Comparison of ENCODE assay signal across 15 cellular contexts in genomic region chr11:96203567-96204365, GRCh38.
DNase-seq lines count a peak whose midpoint lies in the region; TF ChIP-seq lines count a peak whose summit lies in the region.
"Had no signal": no experiment of that assay in that cellular context is flagged by ENCODE, and none has a peak within 500 bp of the region (broad histone marks: within the 10 kb centered on the region; RNA-seq: fewer than 3 reads in every experiment).

No MANE protein-coding gene starts in this region.

- H3K9me3 Mint-ChIP-seq in activated naive CD4-positive, alpha-beta T cell treated with anti-CD3 and anti-CD28 coated beads, Interleukin-2, amount 50 U/mL, for 24 hours = peaks cover 10% of the 10 kb centered on the region
- peaks cover 3% of the 10 kb centered on the region for H3K9me3 Mint-ChIP-seq in activated T-helper 1 cell treated with anti-CD3 and anti-CD28 coated beads, Interleukin-12 subunit alpha, Interleukin-12 subunit beta, Interleukin-2, Interleukin-4 antibody, amounts not matched to agents 30 ng/mL and 10 ng/mL and 1 ng/mL, durations not matched to agents 14 hours and 24 hours and 36 hours
- H3K9me3 Mint-ChIP-seq: IgD-negative memory B cell had no signal

- peaks cover 58% of the 10 kb centered on the region for H3K4me1 ChIP-seq in suprapubic skin
- no peaks in the 10 kb centered on the region for H3K4me1 ChIP-seq in prostate gland (replicated peaks)
- H3K4me1 ChIP-seq: psoas muscle, uterus had no signal

- no peak for DNase-seq in activated naive CD4-positive, alpha-beta T cell treated with Interleukin-2 at 50 U/mL for 16 hours
- DNase-seq in activated T-helper 1 cell treated with anti-CD3 and anti-CD28 coated beads, Interleukin-12 subunit alpha, Interleukin-12 subunit beta, Interleukin-2, Interleukin-4 antibody, amounts not matched to agents 30 ng/mL and 10 ng/mL and 1 ng/mL, durations not matched to agents 14 hours and 24 hours and 36 hours (ENCODE audit: low spot score) = no peak
- DNase-seq in kidney glomerular epithelial cell (lab: John Stamatoyannopoulos, UW) = peak; percentile 32
- no peak for DNase-seq in suprapubic skin (ENCODE audit: low spot score in 2 of 2)
- no peak for DNase-seq in prostate gland (ENCODE audit: low spot score)
- DNase-seq in NCI-H1930 (lab: John Stamatoyannopoulos, UW) = no peak
- DNase-seq in NK-92 treated with Interleukin-12 subunit alpha and Interleukin-12 subunit beta, amount 100 ng/mL, for 24 hours (lab: John Stamatoyannopoulos, UW) = no peak
- DNase-seq: AML-193, brain microvascular endothelial cell, foreskin melanocyte, GM23248, psoas muscle, uterus had no signal

- H3K9me3 ChIP-seq in suprapubic skin (no peaks in the 10 kb centered on the region), prostate gland (no peaks in the 10 kb centered on the region)
- H3K9me3 ChIP-seq: psoas muscle, uterus had no signal

- H3K36me3 ChIP-seq in suprapubic skin = no peaks in the 10 kb centered on the region
- no peaks in the 10 kb centered on the region for H3K36me3 ChIP-seq in prostate gland
- H3K36me3 ChIP-seq: brain microvascular endothelial cell, uterus had no signal

- peak overlapping the region; percentile 69 for H3K4me3 Mint-ChIP-seq in activated naive CD4-positive, alpha-beta T cell treated with anti-CD3 and anti-CD28 coated beads, Interleukin-2, amount 50 U/mL, for 24 hours
- H3K4me3 Mint-ChIP-seq in activated T-helper 1 cell treated with anti-CD3 and anti-CD28 coated beads, Interleukin-12 subunit alpha, Interleukin-12 subunit beta, Interleukin-2, Interleukin-4 antibody, amounts not matched to agents 30 ng/mL and 10 ng/mL and 1 ng/mL, durations not matched to agents 14 hours and 24 hours and 36 hours = no peak overlapping the region

- peaks cover 93% of the 10 kb centered on the region for H3K4me1 Mint-ChIP-seq in activated naive CD4-positive, alpha-beta T cell treated with anti-CD3 and anti-CD28 coated beads, Interleukin-2, amount 50 U/mL, for 24 hours
- H3K4me1 Mint-ChIP-seq in activated T-helper 1 cell treated with anti-CD3 and anti-CD28 coated beads, Interleukin-12 subunit alpha, Interleukin-12 subunit beta, Interleukin-2, Interleukin-4 antibody, amounts not matched to agents 30 ng/mL and 10 ng/mL and 1 ng/mL, durations not matched to agents 14 hours and 24 hours and 36 hours (ENCODE audit: low read depth) = peaks cover 78% of the 10 kb centered on the region

- H3K27me3 ChIP-seq in suprapubic skin = no peaks in the 10 kb centered on the region
- no peaks in the 10 kb centered on the region for H3K27me3 ChIP-seq in prostate gland (replicated peaks; ENCODE audit: insufficient read depth)
- H3K27me3 ChIP-seq: brain microvascular endothelial cell, uterus had no signal

- WGBS in suprapubic skin = 89% methylated on average over 7 of the region's 7 CpGs
- 93% methylated on average over 7 of the region's 7 CpGs for WGBS in prostate gland

- no peak for TF ChIP-seq CTCF in suprapubic skin (IDR thresholded peaks at IDR 0.05)
- no peak for TF ChIP-seq CTCF in prostate gland (IDR thresholded peaks at IDR 0.05)

- TF ChIP-seq EP300 in suprapubic skin (IDR thresholded peaks at IDR 0.05) = no peak

- H3K4me3 ChIP-seq in suprapubic skin (no peak overlapping the region), prostate gland (no peak overlapping the region)
- H3K4me3 ChIP-seq: GM23248, psoas muscle, uterus had no signal

- peaks cover 24% of the 10 kb centered on the region for H3K36me3 Mint-ChIP-seq in activated naive CD4-positive, alpha-beta T cell treated with anti-CD3 and anti-CD28 coated beads, Interleukin-2, amount 50 U/mL, for 24 hours
- peaks cover 19% of the 10 kb centered on the region for H3K36me3 Mint-ChIP-seq in activated T-helper 1 cell treated with anti-CD3 and anti-CD28 coated beads, Interleukin-12 subunit alpha, Interleukin-12 subunit beta, Interleukin-2, Interleukin-4 antibody, amounts not matched to agents 30 ng/mL and 10 ng/mL and 1 ng/mL, durations not matched to agents 14 hours and 24 hours and 36 hours (ENCODE audit: low read depth)

- H3K27ac Mint-ChIP-seq in activated naive CD4-positive, alpha-beta T cell treated with anti-CD3 and anti-CD28 coated beads, Interleukin-2, amount 50 U/mL, for 24 hours = peak overlapping the region; percentile 95
- peak overlapping the region; percentile 79 for H3K27ac Mint-ChIP-seq in activated T-helper 1 cell treated with anti-CD3 and anti-CD28 coated beads, Interleukin-12 subunit alpha, Interleukin-12 subunit beta, Interleukin-2, Interleukin-4 antibody, amounts not matched to agents 30 ng/mL and 10 ng/mL and 1 ng/mL, durations not matched to agents 14 hours and 24 hours and 36 hours

- H3K27me3 Mint-ChIP-seq in activated naive CD4-positive, alpha-beta T cell treated with anti-CD3 and anti-CD28 coated beads, Interleukin-2, amount 50 U/mL, for 24 hours = no peaks in the 10 kb centered on the region
- no peaks in the 10 kb centered on the region for H3K27me3 Mint-ChIP-seq in activated T-helper 1 cell treated with anti-CD3 and anti-CD28 coated beads, Interleukin-12 subunit alpha, Interleukin-12 subunit beta, Interleukin-2, Interleukin-4 antibody, amounts not matched to agents 30 ng/mL and 10 ng/mL and 1 ng/mL, durations not matched to agents 14 hours and 24 hours and 36 hours (ENCODE audit: insufficient read depth)
- H3K27me3 Mint-ChIP-seq: IgD-negative memory B cell had no signal

- TF ChIP-seq POLR2A in suprapubic skin (IDR thresholded peaks at IDR 0.05) (no peak), prostate gland (IDR thresholded peaks at IDR 0.05) (no peak)

- intact Hi-C loops in activated T-helper 1 cell treated with anti-CD3 and anti-CD28 coated beads, Interleukin-12 subunit alpha, Interleukin-12 subunit beta, Interleukin-2, Interleukin-4 antibody, amounts not matched to agents 30 ng/mL and 10 ng/mL and 1 ng/mL, durations not matched to agents 14 hours and 24 hours and 36 hours (cut with micrococcal nuclease) = loop anchor here (2.0 kb wide), 1 partner anchor 91 kb away; no protein-coding TSS in a partner anchor
- intact Hi-C loops in prostate gland (cut with DNase I) = no loop called here

- peak overlapping the region; percentile 4 for H3K27ac ChIP-seq in suprapubic skin
- no peak overlapping the region for H3K27ac ChIP-seq in prostate gland
- H3K27ac ChIP-seq: brain microvascular endothelial cell, GM23248, psoas muscle, uterus had no signal
